Comparison of ENCODE assay signal across 29 cellular contexts in the genomic region with DNA sequence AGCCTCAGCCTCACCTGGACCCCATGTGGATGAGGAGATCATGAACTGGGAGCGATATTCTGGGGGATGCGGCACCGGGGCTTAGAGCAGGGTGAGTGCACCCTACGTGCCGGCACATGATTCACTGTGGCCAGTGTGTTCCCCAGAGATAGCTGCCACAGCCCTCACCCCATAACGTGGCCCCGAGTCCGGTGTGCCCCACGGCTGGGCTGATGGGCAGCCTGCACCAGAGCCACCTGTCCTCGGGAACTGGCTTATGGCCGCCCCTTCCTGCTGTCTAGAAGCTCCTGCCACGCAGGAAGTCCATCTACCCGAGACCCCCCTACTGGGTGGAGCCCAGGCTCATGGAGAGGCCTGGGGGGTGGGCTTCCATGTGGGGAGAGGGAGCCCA. TPM values are rescaled to one million over a fixed set of nuclear protein-coding genes. Genes with fewer than 3 reads are reported as not detected.
DNase-seq lines count a peak whose midpoint lies in the region; ATAC-seq and TF ChIP-seq lines count a peak whose summit lies in the region.
"Had no signal": no experiment of that assay in that cellular context is flagged by ENCODE, and none has a peak within 500 bp of the region (broad histone marks: within the 10 kb centered on the region; RNA-seq: fewer than 3 reads in every experiment).

No MANE protein-coding gene starts in this region.

- no peak overlapping the region for H2AFZ ChIP-seq in GM23338

- no peak overlapping the region for H3K4me2 ChIP-seq in GM23338
- H3K4me2 ChIP-seq: BLaER1 had no signal

- H3K27me3 Mint-ChIP-seq in osteocyte (ENCODE audit: unreplicated experiment) (peaks cover 7% of the 10 kb centered on the region), GM23338 (ENCODE audit: insufficient read depth, low read depth, poor library complexity) (peaks cover 4% of the 10 kb centered on the region)
- H3K27me3 Mint-ChIP-seq: activated T-helper 17 cell treated with anti-CD3 and anti-CD28 coated beads, Interleukin-2, amount 50 U/mL, for 72 hours had no signal

- DNase-seq in cardiac septum (ENCODE audit: low spot score) (peak; percentile 36), left ventricle myocardium inferior (no peak), coronary artery (ENCODE audit: low spot score) (peak; percentile 47), osteocyte (ENCODE audit: extremely low spot score, unreplicated experiment) (peak; percentile 68), GM23338 (ENCODE audit: low spot score) (no peak), foreskin melanocyte (no peak)
- DNase-seq in stimulated activated CD4-positive, alpha-beta T cell treated with anti-CD3 and anti-CD28 coated beads, Interleukin-2, amount 100 ng/mL, for 24 hours, result no peak
- DNase-seq: activated CD4-positive, alpha-beta T cell treated with anti-CD3 and anti-CD28 coated beads for 48 hours; anterior cingulate cortex; cortex of kidney; DMS153; effector memory CD8-positive, alpha-beta T cell; HCEC 1CT; KBM-7; midbrain; NCI-H1092; NCI-H1694; NCI-H446; NCI-H748 treated with DMSO at 0.1 percent for 48 hours; nucleus accumbens; SHP77; stimulated activated naive CD4-positive, alpha-beta T cell; testis had no signal

- H3K27me3 ChIP-seq in left ventricle myocardium inferior (ENCODE audit: low read depth) (peaks cover 95% of the 10 kb centered on the region), GM23338 (ENCODE audit: insufficient read depth) (no peaks in the 10 kb centered on the region)
- H3K27me3 ChIP-seq: BLaER1, testis had no signal

- H3K4me3 ChIP-seq in left ventricle myocardium inferior (no peak overlapping the region), coronary artery (no peak overlapping the region), GM23338 (no peak overlapping the region)
- H3K4me3 ChIP-seq: BLaER1, testis had no signal

- H3K79me2 ChIP-seq in GM23338 (replicated peaks; ENCODE audit: insufficient read depth), result no peaks in the 10 kb centered on the region

- H3K4me1 Mint-ChIP-seq in osteocyte (ENCODE audit: unreplicated experiment) (no peaks in the 10 kb centered on the region), GM23338 (0 out of 3 replicates have a peak, but pooled peaks cover 3% of the 10 kb centered on the region)
- H3K4me1 Mint-ChIP-seq: activated T-helper 17 cell treated with anti-CD3 and anti-CD28 coated beads, Interleukin-2, amount 50 U/mL, for 72 hours; naive thymus-derived CD4-positive, alpha-beta T cell had no signal

- no peak overlapping the region for H3K4me3 Mint-ChIP-seq in osteocyte (ENCODE audit: unreplicated experiment)
- no peak overlapping the region for H3K4me3 Mint-ChIP-seq in GM23338
- H3K4me3 Mint-ChIP-seq: activated T-helper 17 cell treated with anti-CD3 and anti-CD28 coated beads, Interleukin-2, amount 50 U/mL, for 72 hours; effector memory CD8-positive, alpha-beta T cell; naive thymus-derived CD4-positive, alpha-beta T cell had no signal

- no peak for TF ChIP-seq CTCF in left ventricle myocardium inferior (IDR thresholded peaks at IDR 0.05; ENCODE audit: borderline replicate concordance)
- TF ChIP-seq CTCF in coronary artery (IDR thresholded peaks at IDR 0.05), result no peak
- no peak for TF ChIP-seq CTCF in osteocyte (IDR thresholded peaks at IDR 0.05)
- no peak for TF ChIP-seq CTCF in GM23338 (conservative IDR thresholded peaks at IDR 0.05; ENCODE audit: low read depth in 2 of 2)

- H3K4me1 ChIP-seq in left ventricle myocardium inferior (no peaks in the 10 kb centered on the region), GM23338 (ENCODE audit: insufficient read depth) (no peaks in the 10 kb centered on the region)
- H3K4me1 ChIP-seq: testis had no signal

- H3K9me3 Mint-ChIP-seq in osteocyte (ENCODE audit: unreplicated experiment) (peaks cover 18% of the 10 kb centered on the region), GM23338 (peaks cover 40% of the 10 kb centered on the region)

- no peaks in the 10 kb centered on the region for H3F3A ChIP-seq in GM23338 (replicated peaks; ENCODE audit: low read depth)

- H3K36me3 ChIP-seq in left ventricle myocardium inferior, result no peaks in the 10 kb centered on the region
- no peaks in the 10 kb centered on the region for H3K36me3 ChIP-seq in GM23338 (ENCODE audit: insufficient read depth)
- H3K36me3 ChIP-seq: BLaER1 had no signal

- no peaks in the 10 kb centered on the region for H4K20me1 ChIP-seq in GM23338 (replicated peaks; ENCODE audit: insufficient read depth)
- H4K20me1 ChIP-seq: BLaER1 had no signal

- no peaks in the 10 kb centered on the region for H3K9me2 ChIP-seq in GM23338 (ENCODE audit: insufficient read depth)

- intact Hi-C loops in cardiac septum (cut with DNase I), result no loop called here
- intact Hi-C loops in left ventricle myocardium inferior (cut with micrococcal nuclease), result no loop called here

- peaks cover 30% of the 10 kb centered on the region for H3K9me3 ChIP-seq in left ventricle myocardium inferior (replicated peaks)
- H3K9me3 ChIP-seq: testis had no signal

- H3K27ac Mint-ChIP-seq in osteocyte (ENCODE audit: unreplicated experiment), result no peak overlapping the region
- H3K27ac Mint-ChIP-seq in GM23338, result no peak overlapping the region
- H3K27ac Mint-ChIP-seq: activated naive CD4-positive, alpha-beta T cell treated with anti-CD3 and anti-CD28 coated beads, Interleukin-2, amount 50 U/mL, for 72 hours; activated T-helper 17 cell treated with anti-CD3 and anti-CD28 coated beads, Interleukin-2, amount 50 U/mL, for 72 hours; effector memory CD8-positive, alpha-beta T cell; naive thymus-derived CD4-positive, alpha-beta T cell had no signal

- H3K36me3 Mint-ChIP-seq in osteocyte (ENCODE audit: unreplicated experiment) (no peaks in the 10 kb centered on the region), GM23338 (ENCODE audit: low read depth) (peaks cover 6% of the 10 kb centered on the region; the same call in 1 of the 3 replicates)

- no peak for ATAC-seq in GM23338
- ATAC-seq: activated naive CD4-positive, alpha-beta T cell treated with anti-CD3 and anti-CD28 coated beads, Interleukin-2, amount 50 U/mL, for 72 hours; activated T-helper 17 cell treated with anti-CD3 and anti-CD28 coated beads, Interleukin-2, amount 50 U/mL, for 72 hours; effector memory CD8-positive, alpha-beta T cell; naive thymus-derived CD4-positive, alpha-beta T cell; Panc1 had no signal

- H3K27ac ChIP-seq in left ventricle myocardium inferior (replicated peaks), result no peak overlapping the region
- H3K27ac ChIP-seq in coronary artery, result no peak overlapping the region
- H3K27ac ChIP-seq in GM23338 (ENCODE audit: low read depth), result no peak overlapping the region
- H3K27ac ChIP-seq: BLaER1, HL-60, testis had no signal

TF ChIP-seq in GM23338, 12 proteins besides CTCF, POLR2A, EP300 and RAD21 (continues in another document):
- TF ChIP-seq POLR2AphosphoS5 (IDR thresholded peaks at IDR 0.05; ENCODE audit: low read depth), result no peak

RNA-seq across cellular contexts. Expression of gene SLC19A1, which starts 39.1 kb away (rescaled TPM):
- total RNA-seq in cardiac septum (2.7 TPM), left ventricle myocardium inferior (4.9 TPM), osteocyte (11.0 and 14.4 TPM in 2 replicates)
- 25.9 and 33.0 TPM in 2 replicates for total RNA-seq in GM23338 (2014; rRNA removed; shearing (Covaris generic))
- 31.2 and 37.4 TPM in 2 replicates for polyA plus RNA-seq in GM23338 (2016; fragmentation: Nextera tagmentation; extraction: Ambion mirVana)

Comparison
In these comparisons a context has a peak if more than half of its experiments do, and no peak if none do; other contexts are left out.
1. DNase-seq: peak in cardiac septum (single experiment), coronary artery (single experiment) and osteocyte (single experiment); none in left ventricle myocardium inferior (single experiment), stimulated activated CD4-positive, alpha-beta T cell treated with anti-CD3 and anti-CD28 coated beads, Interleukin-2, amount 100 ng/mL, for 24 hours (0 of 2), GM23338 (single experiment) and foreskin melanocyte (single experiment).